ENCODE assay signal across 15 cellular contexts in genomic region chr10:19824397-19825342, GRCh38. TPM values are rescaled to one million over a fixed set of nuclear protein-coding genes. Genes with fewer than 3 reads are reported as not detected.
A peak's percentile ranks its signal among the peaks of the same experiment; 100 is the strongest.
DNase-seq lines count a peak whose midpoint lies in the region; ATAC-seq and TF ChIP-seq lines count a peak whose summit lies in the region.
"Had no signal": no experiment of that assay in that cellular context is flagged by ENCODE, and none has a peak within 500 bp of the region (broad histone marks: within the 10 kb centered on the region; RNA-seq: fewer than 3 reads in every experiment).

No MANE protein-coding gene starts in this region.

- no peak overlapping the region for H3K4me3 ChIP-seq in BLaER1 treated with 17β-estradiol and CSF1 and Interleukin-3, amounts not matched to agents 10 nM and 100 nM
- no peak overlapping the region for H3K4me3 ChIP-seq in heart right ventricle
- no peak overlapping the region for H3K4me3 ChIP-seq in trophoblast cell (ENCODE audit: low read depth, low read length)

- no peak for TF ChIP-seq CTCF in heart right ventricle (IDR thresholded peaks at IDR 0.05)

- H3K4me2 ChIP-seq in BLaER1 treated with 17β-estradiol and CSF1 and Interleukin-3, amounts not matched to agents 10 nM and 100 nM, result peak overlapping the region in 8 of 11 experiments; percentile 43 to 86 (median 78); a peak in 17 of 22 replicates
- no peak overlapping the region for H3K4me2 ChIP-seq in trophoblast cell (ENCODE audit: low read length)

- WGBS in heart right ventricle, 2 donors, result 51 to 66% methylated on average over 5 of the region's 5 CpGs
- no CpG with 5 or more reads among the region's 5 CpGs for WGBS in trophoblast cell (ENCODE audit: extremely low coverage, insufficient coverage, insufficient read length)

- no peak overlapping the region for H3K14ac ChIP-seq in trophoblast cell (ENCODE audit: low read length)

- peaks cover 0 to 29% (median 0%) of the 10 kb centered on the region in 11 experiments; a peak in 5 of 22 replicates for H3K9me3 ChIP-seq in BLaER1 treated with 17β-estradiol and CSF1 and Interleukin-3, amounts not matched to agents 10 nM and 100 nM (replicated peaks in 1 of 11)
- H3K9me3 ChIP-seq in heart right ventricle (no peaks in the 10 kb centered on the region), trophoblast cell (ENCODE audit: insufficient read depth, low read depth, low read length) (no peaks in the 10 kb centered on the region)

- H3K79me1 ChIP-seq in trophoblast cell (ENCODE audit: low read length), result no peaks in the 10 kb centered on the region

- H3K18ac ChIP-seq in trophoblast cell (ENCODE audit: low read length), result no peak overlapping the region

- H2BK5ac ChIP-seq in trophoblast cell (ENCODE audit: low read depth, low read length, poor library complexity), result no peak overlapping the region

- peak overlapping the region; percentile 6 for H3K4ac ChIP-seq in trophoblast cell (ENCODE audit: low read depth, low read length)

- no peaks in the 10 kb centered on the region for H3K27me3 ChIP-seq in BLaER1 treated with 17β-estradiol and CSF1 and Interleukin-3, amounts not matched to agents 10 nM and 100 nM
- no peaks in the 10 kb centered on the region for H3K27me3 ChIP-seq in heart right ventricle
- no peaks in the 10 kb centered on the region for H3K27me3 ChIP-seq in trophoblast cell (ENCODE audit: insufficient read depth, low read length)

- H4K8ac ChIP-seq in trophoblast cell (ENCODE audit: low read depth, low read length), result no peak overlapping the region

- peaks cover 5 to 82% (median 67%) of the 10 kb centered on the region in 10 experiments; a peak in 18 of 20 replicates for H3K4me1 ChIP-seq in BLaER1 treated with 17β-estradiol and CSF1 and Interleukin-3, amounts not matched to agents 10 nM and 100 nM
- H3K4me1 ChIP-seq in heart right ventricle, result peaks cover 9 to 83% (median 62%) of the 10 kb centered on the region in 9 donors
- H3K4me1 ChIP-seq in trophoblast cell (ENCODE audit: control insufficient read depth in 1 of 2, insufficient read depth in 2 of 2, low read length in 2 of 2), result peaks cover 6 to 7% of the 10 kb centered on the region in 2 experiments

- intact Hi-C loops in heart right ventricle (cut with DNase I), result loop anchor here in 3 of 10 donors (5.0 to 10.0 kb wide), 4 partner anchors 50 to 123 kb away; no protein-coding TSS in a partner anchor

- H3K36me3 ChIP-seq in BLaER1 treated with 17β-estradiol and CSF1 and Interleukin-3, amounts not matched to agents 10 nM and 100 nM, result peaks cover 0 to 33% (median 6%) of the 10 kb centered on the region in 11 experiments; a peak in 11 of 22 replicates
- H3K36me3 ChIP-seq in heart right ventricle, result peaks cover 0 to 5% (median 0%) of the 10 kb centered on the region in 9 donors
- H3K36me3 ChIP-seq in trophoblast cell (ENCODE audit: control insufficient read depth in 1 of 2, insufficient read depth in 2 of 2, low read length in 2 of 2), result no peaks in the 10 kb centered on the region

- peaks cover 3% of the 10 kb centered on the region for H3K79me2 ChIP-seq in trophoblast cell (ENCODE audit: control insufficient read depth, insufficient read depth, low read length, poor library complexity)

- no peak overlapping the region for H4K91ac ChIP-seq in trophoblast cell (ENCODE audit: low read depth, low read length)

- H2AFZ ChIP-seq in trophoblast cell (ENCODE audit: insufficient read depth, low read length, poor library complexity), result no peak overlapping the region

- no peak overlapping the region for H2BK12ac ChIP-seq in trophoblast cell (ENCODE audit: low read length)

- peak overlapping the region; percentile 4 to 81 (median 68); a peak in 17 of 22 replicates for H3K27ac ChIP-seq in BLaER1 treated with 17β-estradiol and CSF1 and Interleukin-3, amounts not matched to agents 10 nM and 100 nM
- H3K27ac ChIP-seq in heart right ventricle (peak overlapping the region in 6 of 10 donors; percentile 14 to 72 (median 41)), trophoblast cell (ENCODE audit: low read depth, low read length) (no peak overlapping the region)

- H3K23ac ChIP-seq in trophoblast cell (ENCODE audit: low read length), result no peak overlapping the region

- H4K20me1 ChIP-seq in BLaER1 treated with 17β-estradiol and CSF1 and Interleukin-3, amounts not matched to agents 10 nM and 100 nM, result peaks cover 0 to 48% (median 0%) of the 10 kb centered on the region in 11 experiments; a peak in 3 of 22 replicates

- no peak for TF ChIP-seq POLR2A in GM18505 (IDR thresholded peaks at IDR 0.05; ENCODE audit: borderline replicate concordance, extremely low read depth, insufficient read depth, insufficient read length)

- DNase-seq in NCI-H69 (lab: John Stamatoyannopoulos, UW), result peak; percentile 0
- DNase-seq in heart right ventricle, result no peak
- DNase-seq in trophoblast cell, result no peak
- no peak for DNase-seq in HCEC 1CT
- DNase-seq in DMS 273 treated with DMSO at 0.1 percent for 48 hours (lab: John Stamatoyannopoulos, UW), result no peak
- DNase-seq: activated CD4-positive, alpha-beta T cell treated with anti-CD3 and anti-CD28 coated beads, Interleukin-2, amount 10 ng/mL, durations not matched to agents 7 days and 5 days; activated T-cell treated with anti-CD3 and anti-CD28 coated beads, Interleukin-2, amount 50 U/mL, for 48 hours; glutamatergic neuron; naive B cell; NCI-H345; stimulated activated naive CD4-positive, alpha-beta T cell had no signal

- peak overlapping the region in 5 of 11 experiments; percentile 14 to 60 (median 37); a peak in 7 of 22 replicates for H3K9ac ChIP-seq in BLaER1 treated with 17β-estradiol and CSF1 and Interleukin-3, amounts not matched to agents 10 nM and 100 nM
- no peak overlapping the region for H3K9ac ChIP-seq in trophoblast cell (ENCODE audit: low read length)

- H2BK120ac ChIP-seq in trophoblast cell (ENCODE audit: insufficient read depth, low read length, poor library complexity), result no peak overlapping the region

- no peak overlapping the region for H4K12ac ChIP-seq in trophoblast cell (ENCODE audit: low read depth, low read length)

- ATAC-seq in heart right ventricle (peak in 6 of 8 donors; percentile 30 to 66 (median 52)), GM18505 (IDR thresholded peaks at IDR 0.05; ENCODE audit: unreplicated experiment) (no peak), HG03135 (IDR thresholded peaks at IDR 0.05; ENCODE audit: unreplicated experiment) (no peak)

- H2AK5ac ChIP-seq in trophoblast cell (ENCODE audit: low read length), result no peak overlapping the region

RNA-seq across cellular contexts. Expression of gene PLXDC2, which starts 8.4 kb away (rescaled TPM):
- 10 to 100 TPM in 9 of 10 donors, 1 to 10 TPM in 1; 9.6 to 26.8 (median 17.6) TPM for total RNA-seq in heart right ventricle
- 1 to 10 TPM; 4.6 to 5.4 TPM for polyA plus RNA-seq in heart right ventricle
- 37.6 and 39.6 TPM in 2 replicates for polyA plus RNA-seq in trophoblast cell (2013)
- total RNA-seq: activated CD4-positive, alpha-beta T cell treated with anti-CD3 and anti-CD28 coated beads, Interleukin-2, amount 10 ng/mL, durations not matched to agents 7 days and 5 days; T-helper 2 cell treated with Interferon-gamma antibody and Interleukin-4, amounts not matched to agents 100 ng/mL and 5 ng/mL, for 36 hours had no signal

Comparison
In these comparisons a context has a peak if more than half of its experiments do, and no peak if none do; other contexts are left out.
1. ATAC-seq: peak in heart right ventricle (6 of 8); none in GM18505 (single experiment) and HG03135 (single experiment).